32 cellular contexts compared by ENCODE assay signal in the genomic region with DNA sequence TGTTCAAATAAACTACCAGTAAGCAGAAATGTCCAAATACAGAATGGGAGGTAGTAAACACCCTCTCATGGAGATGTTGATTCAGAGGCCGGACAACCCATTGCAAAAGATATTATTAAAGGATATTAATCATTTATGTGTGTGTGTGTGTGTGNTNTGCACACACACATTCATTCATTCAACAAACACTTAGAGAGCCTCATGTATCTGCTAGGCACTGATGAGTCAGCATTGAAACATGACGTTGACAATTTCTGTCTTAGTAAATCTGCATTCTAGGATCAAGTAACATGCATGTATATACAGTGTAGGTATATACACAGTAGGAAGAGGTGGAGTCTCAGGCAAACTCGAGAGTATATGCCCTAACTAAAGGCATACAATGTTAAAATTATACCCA.
"Had no signal": no experiment of that assay in that cellular context is flagged by ENCODE, and none has a peak within 500 bp of the region (broad histone marks: within the 10 kb centered on the region; RNA-seq: fewer than 3 reads in every experiment).

No MANE protein-coding gene starts in this region.

- DNase-seq: activated CD4-positive, alpha-beta memory T cell treated with anti-CD3 and anti-CD28 coated beads for 36 hours; activated CD4-positive, alpha-beta T cell treated with anti-CD3 and anti-CD28 coated beads, Interleukin-2, amount 10 ng/mL, durations not matched to agents 24 days and 14 days; activated CD4-positive, CD25-positive, alpha-beta regulatory T cell treated with anti-CD3 and anti-CD28 coated beads, Interleukin-2, amount 50 U/mL, for 72 hours; activated CD8-positive, alpha-beta memory T cell treated with anti-CD3 and anti-CD28 coated beads, Interleukin-2, amount 50 U/mL, for 4 hours; activated gamma-delta T cell treated with Interleukin-2 at 50 U/mL for 16 hours; activated naive CD4-positive, alpha-beta T cell treated with anti-CD3 and anti-CD28 coated beads, Interleukin-2, amount 50 U/mL, for 16 hours; activated T-cell treated with anti-CD3 and anti-CD28 coated beads, Interleukin-2, amount 50 U/mL, for 1 hour; amniotic stem cell; central memory CD4-positive, alpha-beta T cell; endodermal cell; esophagus squamous epithelium; foreskin melanocyte; heart right ventricle; islet precursor cell; left ventricle myocardium inferior; mucosa of descending colon; naive B cell; nephron progenitor cell; ovary; stimulated activated CD4-positive, alpha-beta T cell treated with anti-CD3 and anti-CD28 coated beads, Interleukin-2, amount 100 ng/mL, for 48 hours; substantia nigra; SW 1271; T-helper 17 cell; T1000; thyroid gland; upper lobe of left lung had no signal

- H3K4me1 ChIP-seq: thyroid gland, upper lobe of left lung, vagina had no signal

- H3K27ac ChIP-seq: left ventricle myocardium inferior, neutrophil, ovary, thyroid gland, upper lobe of left lung, vagina had no signal

- H3K27me3 ChIP-seq: esophagus squamous epithelium, heart right ventricle, ovary, thyroid gland, upper lobe of left lung, vagina had no signal

- H3K36me3 ChIP-seq: esophagus squamous epithelium, heart right ventricle, left ventricle myocardium inferior, neutrophil, ovary, thyroid gland, upper lobe of left lung, vagina had no signal

- H3K36me3 Mint-ChIP-seq: activated CD4-positive, alpha-beta memory T cell treated with anti-CD3 and anti-CD28 coated beads for 36 hours had no signal

- H3K4me3 ChIP-seq: esophagus squamous epithelium, heart right ventricle, left ventricle myocardium inferior, lung, mucosa of descending colon, ovary, thyroid gland, upper lobe of left lung, vagina had no signal

- H3K27ac Mint-ChIP-seq: activated CD4-positive, alpha-beta memory T cell treated with anti-CD3 and anti-CD28 coated beads for 36 hours; activated CD4-positive, alpha-beta T cell treated with anti-CD3 and anti-CD28 coated beads, Interleukin-2, amount 10 ng/mL, durations not matched to agents 24 days and 14 days; dendritic cell treated with granulocyte-macrophage colony-stimulating factor and Interleukin-4, amounts not matched to agents 40 ng/mL and 50 ng/mL, for 4 days; endodermal cell; nephron progenitor cell; progenitor cell of endocrine pancreas; T-helper 17 cell had no signal

- H3K9me3 Mint-ChIP-seq: activated CD4-positive, alpha-beta memory T cell treated with anti-CD3 and anti-CD28 coated beads for 36 hours; activated CD4-positive, alpha-beta T cell treated with anti-CD3 and anti-CD28 coated beads, Interleukin-2, amount 10 ng/mL, durations not matched to agents 24 days and 14 days; dendritic cell treated with granulocyte-macrophage colony-stimulating factor and Interleukin-4, amounts not matched to agents 40 ng/mL and 50 ng/mL, for 4 days; endodermal cell; nephron progenitor cell; stimulated activated naive CD8-positive, alpha-beta T cell treated with anti-CD3 and anti-CD28 coated beads, Interleukin-15, Interleukin-2, amounts not matched to agents 100 ng/mL and 50 ng/mL, for 24 hours had no signal

- H3K4me1 Mint-ChIP-seq: activated CD4-positive, alpha-beta T cell treated with anti-CD3 and anti-CD28 coated beads, Interleukin-2, amount 10 ng/mL, durations not matched to agents 24 days and 14 days; T-helper 17 cell had no signal

- H3K4me3 Mint-ChIP-seq: activated CD4-positive, alpha-beta memory T cell treated with anti-CD3 and anti-CD28 coated beads for 36 hours; activated CD4-positive, alpha-beta T cell treated with anti-CD3 and anti-CD28 coated beads, Interleukin-2, amount 10 ng/mL, durations not matched to agents 24 days and 14 days; dendritic cell treated with granulocyte-macrophage colony-stimulating factor and Interleukin-4, amounts not matched to agents 40 ng/mL and 50 ng/mL, for 4 days; endodermal cell; naive B cell; nephron progenitor cell; stimulated activated naive CD8-positive, alpha-beta T cell treated with anti-CD3 and anti-CD28 coated beads, Interleukin-15, Interleukin-2, amounts not matched to agents 100 ng/mL and 50 ng/mL, for 24 hours; T-helper 17 cell had no signal

- H3K9me3 ChIP-seq: esophagus squamous epithelium, heart right ventricle, left ventricle myocardium inferior, mucosa of descending colon, neutrophil, ovary, thyroid gland, upper lobe of left lung, vagina had no signal
